ENCODE assay signal across 1 cellular context in the genomic region with DNA sequence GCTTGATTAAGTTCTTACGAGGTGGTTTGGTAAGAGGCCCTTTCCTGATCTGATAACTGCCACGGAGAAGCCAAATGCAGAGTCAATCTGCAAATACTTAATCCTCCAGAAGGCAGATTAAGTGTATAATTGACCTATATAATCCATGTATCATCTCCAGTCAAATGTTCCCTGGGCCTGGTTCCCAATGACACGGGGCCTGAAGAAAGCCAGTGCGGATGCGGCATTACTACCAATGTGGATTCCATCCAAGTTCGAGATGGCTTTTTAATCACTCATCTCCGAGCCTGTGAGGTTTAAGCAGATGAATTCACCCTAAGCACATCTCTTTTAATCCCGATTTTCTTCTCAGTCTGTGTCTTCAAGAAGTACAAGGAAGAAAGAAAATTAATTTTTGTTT.
TF ChIP-seq lines count a peak whose summit lies in the region.

No MANE protein-coding gene starts in this region.

TF ChIP-seq in WTC11, 78 proteins besides CTCF, POLR2A, EP300 and RAD21 (continued from another document):
- TF ChIP-seq STAT6 (CRISPR knock-in tag; conservative IDR thresholded peaks at IDR 0.05; ENCODE audit: low read depth) (no peak), ZNF121 (CRISPR knock-in tag; IDR thresholded peaks at IDR 0.05) (no peak), SP1 (CRISPR knock-in tag; conservative IDR thresholded peaks at IDR 0.05) (no peak)
